21 cellular contexts compared by ENCODE assay signal in the genomic region with DNA sequence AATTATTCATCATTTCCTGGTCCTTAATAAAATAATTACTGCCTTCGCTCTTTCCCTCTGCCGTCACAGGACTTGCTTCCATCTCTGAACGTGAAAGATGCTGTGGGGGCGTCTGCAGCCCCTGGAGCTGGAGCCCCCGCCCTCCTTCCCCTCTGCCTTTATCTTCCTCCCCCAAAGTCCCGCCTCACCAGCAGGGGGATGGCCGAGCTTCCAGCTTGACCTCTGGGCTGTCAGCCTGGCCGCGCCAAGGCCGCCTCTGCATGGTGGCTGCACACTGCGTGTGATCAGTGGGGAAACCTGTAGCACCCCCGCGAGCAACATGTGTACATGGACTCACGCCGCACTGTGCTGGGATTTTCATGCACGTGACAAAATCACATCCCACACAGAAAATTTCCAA. TPM values are rescaled to one million over a fixed set of nuclear protein-coding genes. Genes with fewer than 3 reads are reported as not detected.
"Had no signal": no experiment of that assay in that cellular context is flagged by ENCODE, and none has a peak within 500 bp of the region (broad histone marks: within the 10 kb centered on the region; RNA-seq: fewer than 3 reads in every experiment).

No MANE protein-coding gene starts in this region.

- H3K4me3 Mint-ChIP-seq: activated CD4-positive, alpha-beta T cell treated with anti-CD3 and anti-CD28 coated beads, Interleukin-2, amount 10 ng/mL, durations not matched to agents 24 days and 14 days; activated CD8-positive, alpha-beta T cell treated with anti-CD3 and anti-CD28 coated beads for 36 hours; activated T-cell treated with anti-CD3 and anti-CD28 coated beads, Interleukin-2, amount 50 U/mL, for 24 hours; naive thymus-derived CD4-positive, alpha-beta T cell had no signal

- H3K36me3 ChIP-seq: gastrocnemius medialis, heart left ventricle, thyroid gland had no signal

- H3K4me1 Mint-ChIP-seq: activated CD4-positive, alpha-beta T cell treated with anti-CD3 and anti-CD28 coated beads, Interleukin-2, amount 10 ng/mL, durations not matched to agents 24 days and 14 days; naive thymus-derived CD4-positive, alpha-beta T cell had no signal

- H3K4me3 ChIP-seq: body of pancreas, coronary artery, gastrocnemius medialis, heart left ventricle, thyroid gland had no signal

- H3K27me3 ChIP-seq: thyroid gland had no signal

- H3K27ac Mint-ChIP-seq: activated CD4-positive, alpha-beta T cell treated with anti-CD3 and anti-CD28 coated beads, Interleukin-2, amount 10 ng/mL, durations not matched to agents 24 days and 14 days; activated CD8-positive, alpha-beta T cell treated with anti-CD3 and anti-CD28 coated beads for 36 hours; activated T-cell treated with anti-CD3 and anti-CD28 coated beads, Interleukin-2, amount 50 U/mL, for 24 hours; activated T-helper 2 cell treated with anti-CD3 and anti-CD28 coated beads, Interferon-gamma antibody, Interleukin-2, Interleukin-4, amounts not matched to agents 10 μg/mL and 5 μg/mL and 100 μg/mL, durations not matched to agents 14 hours and 24 hours and 36 hours; naive thymus-derived CD4-positive, alpha-beta T cell had no signal

- H3K9ac ChIP-seq: parathyroid adenoma had no signal

- H3K27ac ChIP-seq: body of pancreas, coronary artery, gastrocnemius medialis, heart left ventricle, parathyroid adenoma, thyroid gland had no signal

- DNase-seq: activated CD4-positive, alpha-beta T cell treated with anti-CD3 and anti-CD28 coated beads, Interleukin-2, amount 10 ng/mL, durations not matched to agents 24 days and 14 days; activated CD8-positive, alpha-beta T cell treated with anti-CD3 and anti-CD28 coated beads for 36 hours; activated naive CD4-positive, alpha-beta T cell treated with Interleukin-2 at 50 U/mL for 16 hours; activated T-cell treated with anti-CD3 and anti-CD28 coated beads, Interleukin-2, amount 50 U/mL, for 24 hours; central memory CD4-positive, alpha-beta T cell; gastrocnemius medialis; mesenchymal stem cell; naive thymus-derived CD4-positive, alpha-beta T cell; stimulated activated CD4-positive, alpha-beta T cell treated with anti-CD3 and anti-CD28 coated beads, Interleukin-12 subunit alpha, Interleukin-12 subunit beta, amount 100 ng/mL, for 4 hours; stimulated activated CD4-positive, alpha-beta T cell treated with anti-CD3 and anti-CD28 coated beads, Interleukin-1b, Interleukin-23, amount 100 ng/mL, for 48 hours; stimulated activated CD8-positive, alpha-beta memory T cell treated with anti-CD3 and anti-CD28 coated beads, Interleukin-4, amount 100 ng/mL, for 48 hours; stimulated activated naive CD4-positive, alpha-beta T cell; thyroid gland had no signal

- H2AFZ ChIP-seq: parathyroid adenoma had no signal

- ATAC-seq: activated CD8-positive, alpha-beta T cell treated with anti-CD3 and anti-CD28 coated beads for 36 hours; body of pancreas; heart left ventricle; naive thymus-derived CD4-positive, alpha-beta T cell had no signal

- H3K9me3 ChIP-seq: gastrocnemius medialis, thyroid gland had no signal

- H3K4me1 ChIP-seq: gastrocnemius medialis, parathyroid adenoma had no signal

- H3K36me3 Mint-ChIP-seq: naive thymus-derived CD4-positive, alpha-beta T cell had no signal

- H3K79me2 ChIP-seq: parathyroid adenoma had no signal

- H3K27me3 Mint-ChIP-seq: activated CD4-positive, alpha-beta T cell treated with anti-CD3 and anti-CD28 coated beads, Interleukin-2, amount 10 ng/mL, durations not matched to agents 24 days and 14 days; activated CD8-positive, alpha-beta T cell treated with anti-CD3 and anti-CD28 coated beads for 36 hours had no signal

- H3K9me3 Mint-ChIP-seq: activated CD4-positive, alpha-beta T cell treated with anti-CD3 and anti-CD28 coated beads, Interleukin-2, amount 10 ng/mL, durations not matched to agents 24 days and 14 days; activated CD8-positive, alpha-beta T cell treated with anti-CD3 and anti-CD28 coated beads for 36 hours; activated T-helper 2 cell treated with anti-CD3 and anti-CD28 coated beads, Interferon-gamma antibody, Interleukin-2, Interleukin-4, amounts not matched to agents 10 μg/mL and 5 μg/mL and 100 μg/mL, durations not matched to agents 14 hours and 24 hours and 36 hours had no signal

RNA-seq across cellular contexts. Expression of a gene that starts 26.4 kb away (rescaled TPM):
- total RNA-seq: activated CD4-positive, alpha-beta T cell treated with anti-CD3 and anti-CD28 coated beads, Interleukin-2, amount 10 ng/mL, durations not matched to agents 24 days and 14 days; activated CD8-positive, alpha-beta T cell treated with anti-CD3 and anti-CD28 coated beads for 36 hours; activated T-helper 2 cell treated with anti-CD3 and anti-CD28 coated beads, Interferon-gamma antibody, Interleukin-2, Interleukin-4, amounts not matched to agents 10 μg/mL and 5 μg/mL and 100 μg/mL, durations not matched to agents 14 hours and 24 hours and 36 hours; gastrocnemius medialis; mucosa of gallbladder; naive thymus-derived CD4-positive, alpha-beta T cell; subcutaneous adipose tissue; thyroid gland had no signal
- polyA plus RNA-seq: heart left ventricle; naive thymus-derived CD4-positive, alpha-beta T cell; urinary bladder had no signal
